Comparison of ENCODE assay signal across 8 cellular contexts in genomic region chr16:5071341-5071680, GRCh38. TPM values are rescaled to one million over a fixed set of nuclear protein-coding genes. Genes with fewer than 3 reads are reported as not detected.
DNase-seq lines count a peak whose midpoint lies in the region; ATAC-seq and TF ChIP-seq lines count a peak whose summit lies in the region.

No MANE protein-coding gene starts in this region.

- peaks cover 33% of the 10 kb centered on the region for H3K79me2 ChIP-seq in GM23248 (ENCODE audit: insufficient read depth)

- no peaks in the 10 kb centered on the region for H3K9me3 ChIP-seq in GM23248 (ENCODE audit: low read depth)
- no peaks in the 10 kb centered on the region for H3K9me3 ChIP-seq in gastroesophageal sphincter
- H3K9me3 ChIP-seq in skeletal muscle tissue (ENCODE audit: control insufficient read depth in 3 of 3, low read length in 3 of 3): no peaks in the 10 kb centered on the region

- no peak overlapping the region for H3K27ac Mint-ChIP-seq in WTC11

- ATAC-seq in WTC11 (no peak), gastroesophageal sphincter (no peak), GM18861 (IDR thresholded peaks at IDR 0.05; ENCODE audit: unreplicated experiment) (no peak)

- CTCF ChIA-PET in WTC11 (lab: Charles Lee): interaction anchor here (1.3 to 1.8 kb wide), 2 partner anchors 13 to 15 kb away, joined by 9 to 15 read pairs; no protein-coding TSS in a partner anchor

- no peaks in the 10 kb centered on the region for H3K9me2 ChIP-seq in GM23248 (ENCODE audit: insufficient read depth)

- H3K4me1 Mint-ChIP-seq in WTC11: peaks cover 12% of the 10 kb centered on the region

- H3K36me3 ChIP-seq in GM23248 (ENCODE audit: low read depth) (no peaks in the 10 kb centered on the region), gastroesophageal sphincter (peaks cover 0 to 31% of the 10 kb centered on the region in 2 donors), skeletal muscle tissue (ENCODE audit: control insufficient read depth in 3 of 3, insufficient read depth in 3 of 3, low read length in 3 of 3) (peaks cover 17 to 21% (median 20%) of the 10 kb centered on the region in 3 donors)

- H2AFZ ChIP-seq in GM23248: peak overlapping the region; percentile 95

- peak overlapping the region; percentile 93 for H3K4me3 Mint-ChIP-seq in WTC11

- in situ Hi-C loops in GM23248 (cut with MboI): no loop called here

- peak overlapping the region; percentile 96 for H3K4me2 ChIP-seq in GM23248 (ENCODE audit: unreplicated experiment)

- H3K4me3 ChIP-seq in GM23248 (peak overlapping the region; percentile 86), gastroesophageal sphincter (peak overlapping the region; percentile 53 to 64), skeletal muscle tissue (ENCODE audit: low read length in 3 of 3) (peak overlapping the region; percentile 76 to 93 (median 86))

- TF ChIP-seq CTCF in WTC11 (IDR thresholded peaks at IDR 0.05) (no peak), gastroesophageal sphincter (IDR thresholded peaks at IDR 0.05) (no peak)

- no peaks in the 10 kb centered on the region for H4K20me1 ChIP-seq in GM23248 (ENCODE audit: insufficient read depth)

- H3K27me3 ChIP-seq in GM23248 (replicated peaks; ENCODE audit: insufficient read depth) (peaks cover 6% of the 10 kb centered on the region; the same call in 1 of the 2 replicates), gastroesophageal sphincter (no peaks in the 10 kb centered on the region), skeletal muscle tissue (ENCODE audit: control insufficient read depth in 3 of 3, insufficient read depth in 3 of 3, low read length in 3 of 3) (no peaks in the 10 kb centered on the region)

- no peak for TF ChIP-seq POLR2A in gastroesophageal sphincter (IDR thresholded peaks at IDR 0.05)

- no peak for TF ChIP-seq EP300 in gastroesophageal sphincter (IDR thresholded peaks at IDR 0.05)

- peaks cover 3% of the 10 kb centered on the region; the same call in 1 of the 2 replicates for H3K27me3 Mint-ChIP-seq in WTC11 (ENCODE audit: low read depth)

- H3F3A ChIP-seq in GM23248 (ENCODE audit: insufficient read depth): peaks cover 18% of the 10 kb centered on the region

- DNase-seq in GM23248 (no peak), WTC11 (ENCODE audit: low spot score) (no peak), NCI-H526 (lab: John Stamatoyannopoulos, UW) (no peak), NCI-H510A (lab: John Stamatoyannopoulos, UW) (no peak), pons (ENCODE audit: low spot score) (no peak)

- H3K4me1 ChIP-seq in GM23248 (ENCODE audit: insufficient read depth) (peaks cover 19% of the 10 kb centered on the region), gastroesophageal sphincter (peaks cover 0 to 22% (median 10%) of the 10 kb centered on the region in 3 donors), skeletal muscle tissue (ENCODE audit: control insufficient read depth in 3 of 3, insufficient read depth in 3 of 3, low read length in 3 of 3) (peaks cover 11 to 20% (median 15%) of the 10 kb centered on the region in 3 donors)

- 17 to 19% methylated on average over 7 of the region's 7 CpGs for WGBS in GM23248 (ENCODE audit: low coverage in 1 of 2, low lambda C conversion rate in 2 of 2, missing lambda C conversion rate in 2 of 2), 2 experiments
- WGBS in gastroesophageal sphincter (ENCODE audit: low coverage in 1 of 2), 2 donors: 55 to 62% methylated on average over 7 of the region's 7 CpGs

- H3K9ac ChIP-seq in GM23248: peak overlapping the region; percentile 92
- peak overlapping the region; percentile 76 to 95 (median 87) for H3K9ac ChIP-seq in skeletal muscle tissue (ENCODE audit: low read depth in 1 of 3, low read length in 3 of 3)

- POLR2A ChIA-PET in WTC11 (lab: Charles Lee): no interaction called here

- no peaks in the 10 kb centered on the region for H3K9me3 Mint-ChIP-seq in WTC11

- H3K36me3 Mint-ChIP-seq in WTC11: peaks cover 20% of the 10 kb centered on the region

- H3K27ac ChIP-seq in GM23248 (peak overlapping the region; percentile 88), gastroesophageal sphincter (peak overlapping the region; percentile 62 to 85 (median 80)), skeletal muscle tissue (ENCODE audit: low read depth, low read length) (peak overlapping the region; percentile 73)

TF ChIP-seq in WTC11, 78 proteins besides CTCF, POLR2A, EP300 and RAD21:
- no peak for TF ChIP-seq PRRX2 (CRISPR knock-in tag; IDR thresholded peaks at IDR 0.05)
- TF ChIP-seq ZSCAN18 (CRISPR knock-in tag; IDR thresholded peaks at IDR 0.05): no peak
- TF ChIP-seq CBFB (CRISPR knock-in tag; IDR thresholded peaks at IDR 0.05; ENCODE audit: low read depth): no peak
- TF ChIP-seq FOXP1 (CRISPR knock-in tag; IDR thresholded peaks at IDR 0.05; ENCODE audit: borderline replicate concordance): no peak
- no peak for TF ChIP-seq NR2C2 (CRISPR knock-in tag; IDR thresholded peaks at IDR 0.05)
- no peak for TF ChIP-seq SOX15 (CRISPR knock-in tag; IDR thresholded peaks at IDR 0.05)
- TF ChIP-seq ZNF281 (CRISPR knock-in tag; IDR thresholded peaks at IDR 0.05): no peak

RNA-seq across cellular contexts. Expression of gene ALG1, which starts 0.3 kb away (rescaled TPM):
- total RNA-seq in GM23248 (2014; rRNA removed; shearing (Covaris generic)): 34.1 and 36.5 TPM in 2 replicates
- 45.4 and 48.0 TPM in 2 replicates for polyA plus RNA-seq in GM23248 (2016; fragmentation: Nextera tagmentation; extraction: Ambion mirVana)
- total RNA-seq in WTC11 (2021) (25.7 to 31.4 TPM (median 26.2 TPM) in 3 replicates), gastroesophageal sphincter (10 to 100 TPM in 3 of 4 donors, 1 to 10 TPM in 1; 6.4 to 16.8 (median 12.9) TPM), skeletal muscle tissue (13.6 TPM)

RNA-seq across cellular contexts. Expression of gene C16orf89, which starts 5.6 kb away (rescaled TPM):
- not detected in 2 replicates for total RNA-seq in GM23248 (2014; rRNA removed; shearing (Covaris generic))
- not detected in 2 replicates for polyA plus RNA-seq in GM23248 (2016; fragmentation: Nextera tagmentation; extraction: Ambion mirVana)
- total RNA-seq in WTC11 (2021) (1.4 to 1.8 TPM (median 1.8 TPM) in 3 replicates), gastroesophageal sphincter (10 to 100 TPM in 2 of 4 donors, 1 to 10 TPM in 1, under 1 TPM in 1; 0.62 to 21.0 (median 7.7) TPM), skeletal muscle tissue (2.1 TPM)

RNA-seq across cellular contexts. Expression of gene EEF2KMT, which starts 26.3 kb away (rescaled TPM):
- 11.2 and 12.4 TPM in 2 replicates for total RNA-seq in GM23248 (2014; rRNA removed; shearing (Covaris generic))
- 13.9 and 16.2 TPM in 2 replicates for polyA plus RNA-seq in GM23248 (2016; fragmentation: Nextera tagmentation; extraction: Ambion mirVana)
- total RNA-seq in WTC11 (2021) (15.4 to 19.9 TPM (median 19.6 TPM) in 3 replicates), gastroesophageal sphincter (10 to 100 TPM in 2 of 4 donors, 1 to 10 TPM in 2; 5.9 to 16.0 (median 9.1) TPM), skeletal muscle tissue (5.7 TPM)

RNA-seq across cellular contexts. Expression of gene NAGPA, which starts 37.6 kb away (rescaled TPM):
- total RNA-seq in GM23248 (2014; rRNA removed; shearing (Covaris generic)): 33.4 and 61.0 TPM in 2 replicates
- 16.2 and 16.3 TPM in 2 replicates for polyA plus RNA-seq in GM23248 (2016; fragmentation: Nextera tagmentation; extraction: Ambion mirVana)
- total RNA-seq in WTC11 (2021) (9.3 to 12.5 TPM (median 10.7 TPM) in 3 replicates), gastroesophageal sphincter (10 to 100 TPM; 17.8 to 37.8 (median 27.7) TPM), skeletal muscle tissue (5.2 TPM)
